8 cellular contexts compared by ENCODE assay signal in the genomic region with DNA sequence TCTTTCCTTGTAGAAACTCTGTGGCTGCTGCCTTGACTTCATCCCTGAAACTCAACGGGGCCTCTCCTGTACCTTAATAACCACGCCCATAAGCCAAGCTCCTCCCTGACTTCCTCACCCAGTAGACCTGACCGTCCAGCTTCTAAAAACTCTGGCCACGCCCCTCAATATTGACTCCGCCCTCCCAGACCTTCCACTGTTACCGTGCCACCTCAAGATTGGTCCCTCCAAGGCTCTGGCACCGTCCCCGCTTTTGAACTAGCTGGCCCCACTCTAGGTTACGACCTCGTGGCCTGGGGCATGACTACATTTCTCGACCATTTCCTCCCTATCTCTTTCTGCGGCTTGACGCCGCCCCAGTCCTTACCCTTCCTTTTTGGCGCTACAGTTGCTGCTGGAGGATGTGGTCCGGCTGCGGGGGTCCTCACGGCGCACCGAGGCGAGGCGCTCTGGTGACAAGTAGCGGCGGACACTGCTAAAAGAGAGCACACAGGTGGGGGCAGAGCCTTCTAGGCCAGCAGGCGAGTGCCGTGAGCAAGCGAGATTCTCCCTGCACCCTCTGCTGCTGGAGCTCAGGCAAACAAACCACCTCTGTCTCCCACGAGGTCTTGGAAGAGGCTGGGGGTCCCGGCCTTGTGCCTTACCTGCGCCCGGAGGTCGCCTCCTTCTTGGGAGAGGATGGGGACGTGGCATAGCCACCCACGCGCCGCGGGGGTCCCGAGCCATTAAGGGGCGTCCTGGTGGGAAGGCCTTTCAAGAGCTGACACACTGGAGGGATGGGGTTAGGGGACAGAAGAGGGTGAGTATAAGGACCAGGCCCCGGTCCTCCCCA. TPM values are rescaled to one million over a fixed set of nuclear protein-coding genes. Genes with fewer than 3 reads are reported as not detected.
A peak's percentile ranks its signal among the peaks of the same experiment; 100 is the strongest.
DNase-seq lines count a peak whose midpoint lies in the region; ATAC-seq and TF ChIP-seq lines count a peak whose summit lies in the region.

No MANE protein-coding gene starts in this region.

- peak overlapping the region; percentile 47 for H3K4me3 ChIP-seq in epithelial cell of proximal tubule (ENCODE audit: low read depth, low read length)
- H3K4me3 ChIP-seq in muscle layer of duodenum (ENCODE audit: low read depth in 1 of 2, low read length in 2 of 2), result peak overlapping the region; percentile 44 to 53

- H3K4me1 ChIP-seq in muscle layer of duodenum (ENCODE audit: control insufficient read depth in 1 of 2, insufficient read depth in 2 of 2, low read length in 2 of 2), result peaks cover 4 to 49% of the 10 kb centered on the region in 2 donors

- peak; percentile 81 for DNase-seq in AG08396 (ENCODE audit: low spot score)
- DNase-seq in NOMO-1 treated with DMSO at 0.1 percent for 48 hours (lab: John Stamatoyannopoulos, UW; ENCODE audit: unreplicated experiment), result peak; percentile 93
- peak; percentile 78 for DNase-seq in activated CD8-positive, alpha-beta memory T cell treated with anti-CD3 and anti-CD28 coated beads, Interleukin-2, amount 50 U/mL, for 24 hours (ENCODE audit: extremely low read depth)
- no peak for DNase-seq in epithelial cell of proximal tubule (ENCODE audit: low read depth)
- peak; percentile 92 for DNase-seq in stimulated activated naive CD8-positive, alpha-beta T cell treated with anti-CD3 and anti-CD28 coated beads, Interleukin-15, Interleukin-2, amounts not matched to agents 100 U/mL and 50 U/mL, for 24 hours

- H3K36me3 ChIP-seq in muscle layer of duodenum (ENCODE audit: control insufficient read depth in 1 of 2, insufficient read depth in 2 of 2, low read length in 2 of 2), result no peaks in the 10 kb centered on the region

- peaks cover 11% of the 10 kb centered on the region for H3K27me3 ChIP-seq in muscle layer of duodenum (ENCODE audit: low read depth, low read length)

- peak; percentile 42 for ATAC-seq in GM19025 (IDR thresholded peaks at IDR 0.05; ENCODE audit: low read depth, unreplicated experiment)
- ATAC-seq in HG03520 (IDR thresholded peaks at IDR 0.05; ENCODE audit: unreplicated experiment), result peak; percentile 42
- peak; percentile 45 for ATAC-seq in stimulated activated naive CD8-positive, alpha-beta T cell treated with anti-CD3 and anti-CD28 coated beads, Interleukin-15, Interleukin-2, amounts not matched to agents 100 U/mL and 50 U/mL, for 24 hours

- peak overlapping the region; percentile 56 for H3K27ac ChIP-seq in muscle layer of duodenum (ENCODE audit: low read length)

- no peak for TF ChIP-seq CTCF in epithelial cell of proximal tubule (conservative IDR thresholded peaks at IDR 0.05; ENCODE audit: low read depth, low read length)

- no peaks in the 10 kb centered on the region for H3K9me3 ChIP-seq in muscle layer of duodenum (ENCODE audit: control insufficient read depth in 1 of 2, low read length in 2 of 2)

RNA-seq across cellular contexts. Expression of a gene that starts 2.3 kb away (rescaled TPM):
- total RNA-seq in epithelial cell of proximal tubule, result 17.7 and 33.6 TPM in 2 replicates

RNA-seq across cellular contexts. Expression of a gene that starts 26.5 kb away (rescaled TPM):
- 0.22 and 0.86 TPM in 2 replicates for total RNA-seq in epithelial cell of proximal tubule

RNA-seq across cellular contexts. Expression of a gene that starts 39.5 kb away (rescaled TPM):
- not detected in 2 replicates for total RNA-seq in epithelial cell of proximal tubule

RNA-seq across cellular contexts. Expression of a gene that starts 50.3 kb away (rescaled TPM):
- 331 and 431 TPM in 2 replicates for total RNA-seq in epithelial cell of proximal tubule

RNA-seq across cellular contexts. Expression of a gene that starts 51.0 kb away (rescaled TPM):
- 19.3 and 25.2 TPM in 2 replicates for total RNA-seq in epithelial cell of proximal tubule
